8 cellular contexts compared by ENCODE assay signal in genomic region chr1:59730759-59731478, GRCh38.
DNase-seq lines count a peak whose midpoint lies in the region; ATAC-seq, FAIRE-seq and TF ChIP-seq lines count a peak whose summit lies in the region.

No MANE protein-coding gene starts in this region.

- 34% methylated on average over 12 of the region's 12 CpGs for WGBS in hepatocyte (ENCODE audit: low lambda C conversion rate, missing lambda C conversion rate)

- H3K4me1 ChIP-seq in astrocyte (ENCODE audit: insufficient read depth, low read length) = peaks cover 30% of the 10 kb centered on the region
- H3K4me1 ChIP-seq in hepatocyte (ENCODE audit: insufficient read depth) = peaks cover 21% of the 10 kb centered on the region
- peaks cover 41% of the 10 kb centered on the region for H3K4me1 ChIP-seq in skeletal muscle satellite cell (ENCODE audit: control insufficient read depth, insufficient read depth, low read length)

- H3K9me2 ChIP-seq in hepatocyte (replicated peaks; ENCODE audit: insufficient read depth) = no peaks in the 10 kb centered on the region

- H3K27ac ChIP-seq in astrocyte (ENCODE audit: low read depth, low read length) (peak overlapping the region; percentile 95), hepatocyte (peak overlapping the region; percentile 84)

- peak; percentile 94 for FAIRE-seq in astrocyte (lab: Jason Lieb, UNC)

- H3K4me1 Mint-ChIP-seq in astrocyte (ENCODE audit: low read depth, unreplicated experiment) = peaks cover 49% of the 10 kb centered on the region

- H3K27me3 ChIP-seq in astrocyte (ENCODE audit: insufficient read depth, low read length) (no peaks in the 10 kb centered on the region), hepatocyte (no peaks in the 10 kb centered on the region), skeletal muscle satellite cell (ENCODE audit: control insufficient read depth, insufficient read depth, low read length) (no peaks in the 10 kb centered on the region)

- ATAC-seq in HG03135 (IDR thresholded peaks at IDR 0.05; ENCODE audit: unreplicated experiment) (no peak), HG03280 (IDR thresholded peaks at IDR 0.05; ENCODE audit: unreplicated experiment) (no peak)

- H3K36me3 ChIP-seq in astrocyte (ENCODE audit: insufficient read depth, low read length) = no peaks in the 10 kb centered on the region
- H3K36me3 ChIP-seq in hepatocyte (replicated peaks; ENCODE audit: insufficient read depth, low read depth) = no peaks in the 10 kb centered on the region
- H3K36me3 ChIP-seq in skeletal muscle satellite cell (ENCODE audit: insufficient read depth, low read length) = no peaks in the 10 kb centered on the region

- H3K9ac ChIP-seq in astrocyte (ENCODE audit: low read length) (peak overlapping the region; percentile 71), skeletal muscle satellite cell (ENCODE audit: low read depth, low read length) (peak overlapping the region; percentile 73)

- H3K27ac Mint-ChIP-seq in astrocyte (ENCODE audit: unreplicated experiment) = peak overlapping the region; percentile 98

- H3K27me3 Mint-ChIP-seq in astrocyte (ENCODE audit: low read depth, unreplicated experiment) = no peaks in the 10 kb centered on the region

- H4K20me1 ChIP-seq in astrocyte (ENCODE audit: insufficient read depth, low read length) (no peaks in the 10 kb centered on the region), hepatocyte (ENCODE audit: insufficient read depth, poor library complexity, severe bottlenecking) (no peaks in the 10 kb centered on the region)

- no peaks in the 10 kb centered on the region for H3K79me2 ChIP-seq in astrocyte (ENCODE audit: insufficient read depth, low read length)
- H3K79me2 ChIP-seq in hepatocyte = no peaks in the 10 kb centered on the region

- H3K36me3 Mint-ChIP-seq in astrocyte (ENCODE audit: low read depth, unreplicated experiment) = peaks cover 2% of the 10 kb centered on the region

- H3K4me2 ChIP-seq in astrocyte (ENCODE audit: low read length) = peak overlapping the region; percentile 72
- peak overlapping the region; percentile 19 for H3K4me2 ChIP-seq in hepatocyte
- peak overlapping the region; percentile 64 for H3K4me2 ChIP-seq in skeletal muscle satellite cell (ENCODE audit: low read length)

- H3K9me3 Mint-ChIP-seq in astrocyte (ENCODE audit: unreplicated experiment) = peaks cover 2% of the 10 kb centered on the region

- H2AFZ ChIP-seq in astrocyte (ENCODE audit: low read depth, low read length) = peak overlapping the region; percentile 11
- peak overlapping the region; percentile 21 for H2AFZ ChIP-seq in hepatocyte

- peak; percentile 88 for DNase-seq in AG09309 (ENCODE audit: low read depth)
- peak; percentile 93 for DNase-seq in HT1080 (ENCODE audit: low read depth)
- peak; percentile 98 for DNase-seq in astrocyte (ENCODE audit: low read depth)
- peak; percentile 85 for DNase-seq in hepatocyte (ENCODE audit: low spot score)
- no peak for DNase-seq in GM20000 (ENCODE audit: low spot score)

- TF ChIP-seq CTCF in AG09309 (IDR thresholded peaks at IDR 0.05; ENCODE audit: control insufficient read depth, insufficient read depth, low read depth, low read length, missing control alignments) (no peak), astrocyte (IDR thresholded peaks at IDR 0.05; ENCODE audit: insufficient read depth, low read depth, low read length) (no peak), hepatocyte (IDR thresholded peaks at IDR 0.05; ENCODE audit: poor library complexity) (no peak), GM20000 (IDR thresholded peaks at IDR 0.05; ENCODE audit: extremely low read depth, missing control alignments) (no peak)

- no peak overlapping the region for H3K4me3 Mint-ChIP-seq in astrocyte (ENCODE audit: unreplicated experiment)

- no peak overlapping the region for H3K4me3 ChIP-seq in AG09309 (ENCODE audit: control insufficient read depth, low read depth, low read length)
- H3K4me3 ChIP-seq in astrocyte (ENCODE audit: insufficient read depth, low read depth, low read length) = peak overlapping the region; percentile 32
- no peak overlapping the region for H3K4me3 ChIP-seq in hepatocyte
- H3K4me3 ChIP-seq in skeletal muscle satellite cell (ENCODE audit: low read length) = peak overlapping the region; percentile 29

- H3K9me3 ChIP-seq in astrocyte (ENCODE audit: insufficient read depth, low read depth, low read length) (no peaks in the 10 kb centered on the region), hepatocyte (ENCODE audit: low read depth) (no peaks in the 10 kb centered on the region), skeletal muscle satellite cell (replicated peaks; ENCODE audit: low read length) (no peaks in the 10 kb centered on the region)

Comparison
In these comparisons a context has a peak if more than half of its experiments do, and no peak if none do; other contexts are left out.
1. H3K4me3 ChIP-seq: peak in astrocyte (single experiment) and skeletal muscle satellite cell (single experiment); none in AG09309 (single experiment) and hepatocyte (single experiment).
2. H3K4me2 ChIP-seq: peak in every context shown above with its lines; median percentile 72 in astrocyte; 64 in skeletal muscle satellite cell; 19 in hepatocyte.